Comparison of ENCODE assay signal across 1 cellular context in the genomic region with DNA sequence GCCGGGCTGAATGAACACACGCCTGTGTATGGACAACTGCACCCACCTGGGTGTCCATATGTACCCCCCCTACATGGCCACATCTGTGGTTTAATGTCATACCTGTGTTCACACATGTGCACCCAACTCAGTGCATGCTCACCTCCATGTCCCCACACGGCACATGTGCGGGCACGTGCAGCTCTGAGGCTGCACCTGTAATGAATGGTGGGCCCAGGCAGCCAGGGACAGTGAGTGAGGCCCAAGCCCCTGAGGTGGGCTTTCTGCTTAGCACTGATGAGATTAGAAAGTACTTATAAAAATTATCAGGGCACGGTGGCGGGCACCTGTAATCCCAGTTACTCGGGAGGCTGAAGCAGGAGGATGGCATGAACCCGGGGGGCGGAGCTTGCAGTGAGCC.
TF ChIP-seq lines count a peak whose summit lies in the region.

No MANE protein-coding gene starts in this region.

TF ChIP-seq in HepG2, 621 proteins besides CTCF, POLR2A, EP300 and RAD21 (continued from another document):
- TF ChIP-seq, protein P1, sequence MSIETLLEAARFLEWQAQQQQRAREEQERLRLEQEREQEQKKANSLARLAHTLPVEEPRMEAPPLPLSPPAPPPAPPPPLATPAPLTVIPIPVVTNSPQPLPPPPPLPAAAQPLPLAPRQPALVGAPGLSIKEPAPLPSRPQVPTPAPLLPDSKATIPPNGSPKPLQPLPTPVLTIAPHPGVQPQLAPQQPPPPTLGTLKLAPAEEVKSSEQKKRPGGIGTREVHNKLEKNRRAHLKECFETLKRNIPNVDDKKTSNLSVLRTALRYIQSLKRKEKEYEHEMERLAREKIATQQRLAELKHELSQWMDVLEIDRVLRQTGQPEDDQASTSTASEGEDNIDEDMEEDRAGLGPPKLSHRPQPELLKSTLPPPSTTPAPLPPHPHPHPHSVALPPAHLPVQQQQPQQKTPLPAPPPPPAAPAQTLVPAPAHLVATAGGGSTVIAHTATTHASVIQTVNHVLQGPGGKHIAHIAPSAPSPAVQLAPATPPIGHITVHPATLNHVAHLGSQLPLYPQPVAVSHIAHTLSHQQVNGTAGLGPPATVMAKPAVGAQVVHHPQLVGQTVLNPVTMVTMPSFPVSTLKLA (IDR thresholded peaks at IDR 0.05) = peak; percentile 39; the same call in 1 of the 2 replicates
